In the genomic region with DNA sequence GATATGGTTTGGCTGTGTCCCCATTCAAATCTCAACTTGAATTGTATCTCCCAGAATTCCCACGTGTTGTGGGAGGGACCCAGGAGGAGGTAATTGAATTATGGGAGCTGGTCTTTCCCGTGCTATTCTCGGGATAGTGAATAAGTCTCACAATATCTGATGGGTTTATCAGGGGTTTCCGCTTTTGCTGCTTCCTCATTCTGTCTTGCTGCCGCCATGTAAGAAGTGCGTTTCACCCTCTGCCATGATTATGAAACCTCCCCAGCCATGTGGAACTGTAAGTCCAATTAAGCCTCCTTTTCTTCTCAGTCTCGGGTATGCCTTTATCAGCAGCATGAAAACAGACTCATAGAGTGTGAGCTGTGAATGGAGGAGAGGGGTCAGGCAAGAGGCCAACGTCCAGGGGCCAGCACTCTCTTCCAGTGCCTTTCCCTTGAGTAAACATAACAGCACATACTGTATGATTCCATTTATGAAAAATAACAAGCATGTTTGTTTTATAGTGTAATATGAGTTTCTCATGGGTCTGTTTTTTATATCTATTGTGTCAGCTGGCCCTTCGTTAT, we compare ENCODE assay signal across 1 cellular context.
TF ChIP-seq lines count a peak whose summit lies in the region.

No MANE protein-coding gene starts in this region.

TF ChIP-seq in IMR-90, 13 proteins besides CTCF, POLR2A, EP300 and RAD21 (continued from another document):
- TF ChIP-seq MXI1 (IDR thresholded peaks at IDR 0.05; ENCODE audit: borderline replicate concordance, low read depth, low read length) (no peak), CHD1 (IDR thresholded peaks at IDR 0.05; ENCODE audit: low read depth, low read length) (no peak), NFE2L2 (IDR thresholded peaks at IDR 0.05; ENCODE audit: low read depth, low read length) (no peak), FOS (IDR thresholded peaks at IDR 0.05; ENCODE audit: low read depth, low read length) (no peak), RCOR1 (IDR thresholded peaks at IDR 0.05; ENCODE audit: insufficient replicate concordance, low read length) (no peak), CEBPB (IDR thresholded peaks at IDR 0.05; ENCODE audit: low read depth, low read length) (no peak), MAZ (IDR thresholded peaks at IDR 0.05; ENCODE audit: borderline replicate concordance, low read depth, low read length) (no peak), MAFK (IDR thresholded peaks at IDR 0.05; ENCODE audit: low read depth, low read length) (no peak)
- TF ChIP-seq, protein P1, sequence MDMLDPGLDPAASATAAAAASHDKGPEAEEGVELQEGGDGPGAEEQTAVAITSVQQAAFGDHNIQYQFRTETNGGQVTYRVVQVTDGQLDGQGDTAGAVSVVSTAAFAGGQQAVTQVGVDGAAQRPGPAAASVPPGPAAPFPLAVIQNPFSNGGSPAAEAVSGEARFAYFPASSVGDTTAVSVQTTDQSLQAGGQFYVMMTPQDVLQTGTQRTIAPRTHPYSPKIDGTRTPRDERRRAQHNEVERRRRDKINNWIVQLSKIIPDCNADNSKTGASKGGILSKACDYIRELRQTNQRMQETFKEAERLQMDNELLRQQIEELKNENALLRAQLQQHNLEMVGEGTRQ (IDR thresholded peaks at IDR 0.05; ENCODE audit: low read depth, low read length): no peak
